ENCODE assay signal across 8 cellular contexts in the genomic region with DNA sequence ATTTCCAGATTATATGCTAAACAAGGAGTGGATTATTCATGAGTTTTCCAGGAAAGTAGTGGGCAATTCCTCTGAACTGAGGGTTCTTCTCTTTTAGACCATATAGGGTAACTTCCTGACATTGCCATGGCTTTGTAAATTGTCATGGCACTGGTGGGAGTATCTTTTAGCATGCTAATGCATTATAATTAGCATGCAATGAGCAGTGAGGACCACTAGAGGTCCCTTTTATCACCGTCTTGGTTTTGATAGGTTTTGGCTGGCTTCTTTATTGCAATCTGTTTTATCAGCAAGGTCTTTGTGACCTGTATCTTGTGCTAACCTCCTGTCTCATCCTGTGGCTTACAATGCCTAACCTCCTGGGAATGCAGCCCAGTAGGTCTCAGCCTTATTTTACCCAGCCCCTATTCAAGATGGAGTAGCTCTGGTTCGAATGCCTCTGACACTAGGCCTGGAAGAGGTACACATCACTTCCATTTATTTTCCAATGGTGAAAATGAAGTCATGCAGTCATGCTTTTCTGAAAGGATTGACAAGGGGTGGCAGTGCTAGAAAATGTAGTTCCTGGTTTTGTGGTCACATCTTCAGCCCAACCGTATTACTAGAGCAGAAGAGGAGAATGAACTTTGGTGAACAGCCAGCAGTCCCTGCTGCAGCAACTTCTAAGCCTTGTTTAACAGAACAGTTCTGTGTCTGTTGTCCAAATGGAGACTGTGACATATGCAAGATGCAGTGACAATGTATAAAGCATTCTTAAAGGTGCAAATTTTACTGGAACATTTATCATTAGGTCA. TPM values are rescaled to one million over a fixed set of nuclear protein-coding genes. Genes with fewer than 3 reads are reported as not detected.
A peak's percentile ranks its signal among the peaks of the same experiment; 100 is the strongest.
DNase-seq lines count a peak whose midpoint lies in the region; ATAC-seq, FAIRE-seq and TF ChIP-seq lines count a peak whose summit lies in the region.

No MANE protein-coding gene starts in this region.

- ATAC-seq in activated CD4-positive, alpha-beta T cell treated with anti-CD3 and anti-CD28 coated beads for 36 hours = peak; percentile 75
- no peak for ATAC-seq in HG02588 (IDR thresholded peaks at IDR 0.05; ENCODE audit: unreplicated experiment)

- no peaks in the 10 kb centered on the region for H3K36me3 Mint-ChIP-seq in activated CD4-positive, alpha-beta T cell treated with anti-CD3 and anti-CD28 coated beads for 36 hours (ENCODE audit: low read depth)

- H3K9me3 Mint-ChIP-seq in activated CD4-positive, alpha-beta T cell treated with anti-CD3 and anti-CD28 coated beads for 36 hours (ENCODE audit: low read depth) = peaks cover 4% of the 10 kb centered on the region

- no peak for TF ChIP-seq POLR2A in spleen (IDR thresholded peaks at IDR 0.05)

- DNase-seq in activated CD4-positive, alpha-beta T cell treated with anti-CD3 and anti-CD28 coated beads for 36 hours = peak; percentile 9
- DNase-seq in activated CD4-positive, alpha-beta T cell treated with anti-CD3 and anti-CD28 coated beads, Interleukin-2, amount 50 U/mL, for 48 hours = no peak
- peak; percentile 87 for DNase-seq in MV-4-11 (lab: John Stamatoyannopoulos, UW)
- DNase-seq in bronchial epithelial cell (ENCODE audit: low read depth) = peak; percentile 3
- DNase-seq in spleen = no peak
- DNase-seq in NCI-H510A treated with DMSO at 0.1 percent for 48 hours (lab: John Stamatoyannopoulos, UW) = no peak
- no peak for DNase-seq in medulla oblongata (ENCODE audit: extremely low spot score)

- POLR2A ChIA-PET in activated CD4-positive, alpha-beta T cell treated with anti-CD3 and anti-CD28 coated beads for 36 hours (lab: Charles Lee) = no interaction called here

- no peak for FAIRE-seq in bronchial epithelial cell (lab: Jason Lieb, UNC)

- no peak overlapping the region for H3K4me3 ChIP-seq in bronchial epithelial cell (ENCODE audit: low read depth, low read length)
- H3K4me3 ChIP-seq in spleen = no peak overlapping the region

- no peak overlapping the region for H3K4me3 Mint-ChIP-seq in activated CD4-positive, alpha-beta T cell treated with anti-CD3 and anti-CD28 coated beads for 36 hours

- H3K36me3 ChIP-seq in bronchial epithelial cell (ENCODE audit: control insufficient read depth, insufficient read depth, low read length) = no peaks in the 10 kb centered on the region
- no peaks in the 10 kb centered on the region for H3K36me3 ChIP-seq in spleen

- WGBS in spleen, 5 donors = 17 to 48% (median 39%) methylated on average over 3 of the region's 3 CpGs

- CTCF ChIA-PET in activated CD4-positive, alpha-beta T cell treated with anti-CD3 and anti-CD28 coated beads for 36 hours (lab: Charles Lee) = interaction anchor here (0.5 to 1.6 kb wide), 11 partner anchors 25 to 227 kb away, joined by 3 to 10 read pairs (median 3); a partner anchor contains a TSS

- H3K9me3 ChIP-seq in spleen = no peaks in the 10 kb centered on the region

- H3K27me3 Mint-ChIP-seq in activated CD4-positive, alpha-beta T cell treated with anti-CD3 and anti-CD28 coated beads for 36 hours = no peaks in the 10 kb centered on the region

- H3K27me3 ChIP-seq in bronchial epithelial cell (ENCODE audit: control insufficient read depth, insufficient read depth, low read length) (no peaks in the 10 kb centered on the region), spleen (replicated peaks in 1 of 7) (no peaks in the 10 kb centered on the region)

- H3K27ac Mint-ChIP-seq in activated CD4-positive, alpha-beta T cell treated with anti-CD3 and anti-CD28 coated beads for 36 hours = peak overlapping the region; percentile 63

- peaks cover 24% of the 10 kb centered on the region for H3K4me1 Mint-ChIP-seq in activated CD4-positive, alpha-beta T cell treated with anti-CD3 and anti-CD28 coated beads for 36 hours

- intact Hi-C loops in activated CD4-positive, alpha-beta T cell treated with anti-CD3 and anti-CD28 coated beads for 36 hours (cut with DNase I, micrococcal nuclease) = loop anchor here (1.0 to 10.0 kb wide), 3 partner anchors 25 to 284 kb away; a partner anchor contains a TSS
- intact Hi-C loops in spleen (cut with DNase I; ENCODE audit: low total_unique reads) = no loop called here

- H3K4me1 ChIP-seq in spleen = peaks cover 0 to 21% (median 11%) of the 10 kb centered on the region in 6 donors

- TF ChIP-seq CTCF in bronchial epithelial cell (IDR thresholded peaks at IDR 0.05; ENCODE audit: insufficient read depth, low read length, severe bottlenecking) (peak; percentile 34), spleen (IDR thresholded peaks at IDR 0.05 in 8 of 11, conservative IDR thresholded peaks at IDR 0.05 in 3 of 11) (peak; percentile 20 to 69 (median 53))

- H3K27ac ChIP-seq in spleen = peak overlapping the region in 5 of 8 donors; percentile 3 to 66 (median 49)

RNA-seq across cellular contexts. Expression of a gene that starts 26.6 kb away (rescaled TPM):
- total RNA-seq in activated CD4-positive, alpha-beta T cell treated with anti-CD3 and anti-CD28 coated beads for 36 hours = 10 to 100 TPM; 27.7 to 33.6 TPM
- total RNA-seq in bronchial epithelial cell (under 0.01 and 0.79 TPM in 2 replicates), spleen (100 to 1,000 TPM; 136 to 207 (median 156) TPM)
- 10 to 100 TPM; 13.3 to 17.8 (median 17.3) TPM for polyA plus RNA-seq in spleen

Comparison
In these comparisons a context has a peak if more than half of its experiments do, and no peak if none do; other contexts are left out.
1. DNase-seq: peak in activated CD4-positive, alpha-beta T cell treated with anti-CD3 and anti-CD28 coated beads for 36 hours (single experiment), MV-4-11 (single experiment) and bronchial epithelial cell (single experiment); none in activated CD4-positive, alpha-beta T cell treated with anti-CD3 and anti-CD28 coated beads, Interleukin-2, amount 50 U/mL, for 48 hours (0 of 2), spleen (single experiment), NCI-H510A treated with DMSO at 0.1 percent for 48 hours (single experiment) and medulla oblongata (single experiment).
2. RNA of a gene that starts 26.6 kb away (total RNA-seq): 136 to 207 TPM in spleen and 27.7 to 33.6 TPM in activated CD4-positive, alpha-beta T cell treated with anti-CD3 and anti-CD28 coated beads for 36 hours; under 0.01 to 0.79 TPM in bronchial epithelial cell; every median in the first group is over 10 times any median in the second.